ENCODE assay signal across 8 cellular contexts in genomic region chr4:145482209-145483021, GRCh38. TPM values are rescaled to one million over a fixed set of nuclear protein-coding genes. Genes with fewer than 3 reads are reported as not detected.
DNase-seq lines count a peak whose midpoint lies in the region; ATAC-seq and TF ChIP-seq lines count a peak whose summit lies in the region.

No MANE protein-coding gene starts in this region.

- intact Hi-C loops in mucosa of descending colon (cut with DNase I, micrococcal nuclease) = loop anchor here in 1 of 2 donors (10.0 kb wide), 1 partner anchor 62 kb away; no protein-coding TSS in a partner anchor

- peak; percentile 16 for TF ChIP-seq POLR2A in GM15510 (IDR thresholded peaks at IDR 0.05; ENCODE audit: borderline replicate concordance, extremely low read depth, insufficient read length)

- peak overlapping the region; percentile 83 for H3K4me3 ChIP-seq in mucosa of descending colon

- H3K4me1 Mint-ChIP-seq in activated CD8-positive, alpha-beta T cell treated with anti-CD3 and anti-CD28 coated beads, Interleukin-2, amount 10 ng/mL, durations not matched to agents 7 days and 5 days (ENCODE audit: low read depth) = peaks cover 6% of the 10 kb centered on the region

- DNase-seq in A172 (ENCODE audit: low spot score) = peak; percentile 38
- DNase-seq in NCI-H226 = peak; percentile 15
- peak; percentile 39 for DNase-seq in activated CD8-positive, alpha-beta T cell treated with anti-CD3 and anti-CD28 coated beads, Interleukin-2, amount 10 ng/mL, durations not matched to agents 7 days and 5 days
- no peak for DNase-seq in epithelial cell of prostate (ENCODE audit: low read depth, low spot score)
- DNase-seq in mucosa of descending colon = peak; percentile 63 to 67 (median 64)
- peak; percentile 49 to 55 for DNase-seq in stimulated activated CD8-positive, alpha-beta memory T cell treated with anti-CD3 and anti-CD28 coated beads, Interleukin-4, amount 100 ng/mL, for 4 hours (ENCODE audit: low read depth in 2 of 2, low spot score in 1 of 2)

- no peak overlapping the region for H3K4me3 Mint-ChIP-seq in activated CD8-positive, alpha-beta T cell treated with anti-CD3 and anti-CD28 coated beads, Interleukin-2, amount 10 ng/mL, durations not matched to agents 7 days and 5 days

- no peaks in the 10 kb centered on the region for H3K36me3 Mint-ChIP-seq in activated CD8-positive, alpha-beta T cell treated with anti-CD3 and anti-CD28 coated beads, Interleukin-2, amount 10 ng/mL, durations not matched to agents 7 days and 5 days (ENCODE audit: low read depth)

- H3K4me1 ChIP-seq in mucosa of descending colon (ENCODE audit: low read depth) = peaks cover 4% of the 10 kb centered on the region

- no peaks in the 10 kb centered on the region for H3K9me3 ChIP-seq in mucosa of descending colon

- H3K27me3 Mint-ChIP-seq in activated CD8-positive, alpha-beta T cell treated with anti-CD3 and anti-CD28 coated beads, Interleukin-2, amount 10 ng/mL, durations not matched to agents 7 days and 5 days (ENCODE audit: low read depth) = peaks cover 31% of the 10 kb centered on the region

- no peak overlapping the region for H3K27ac Mint-ChIP-seq in activated CD8-positive, alpha-beta T cell treated with anti-CD3 and anti-CD28 coated beads, Interleukin-2, amount 10 ng/mL, durations not matched to agents 7 days and 5 days

- H3K36me3 ChIP-seq in mucosa of descending colon (ENCODE audit: low read depth) = no peaks in the 10 kb centered on the region

- CTCF ChIA-PET in activated CD8-positive, alpha-beta T cell treated with anti-CD3 and anti-CD28 coated beads, Interleukin-2, amount 10 ng/mL, durations not matched to agents 7 days and 5 days (lab: Charles Lee) = no interaction called here

- POLR2A ChIA-PET in activated CD8-positive, alpha-beta T cell treated with anti-CD3 and anti-CD28 coated beads, Interleukin-2, amount 10 ng/mL, durations not matched to agents 7 days and 5 days (lab: Charles Lee) = no interaction called here

- H3K27ac ChIP-seq in epithelial cell of prostate = peak overlapping the region; percentile 73

- H3K9me3 Mint-ChIP-seq in activated CD8-positive, alpha-beta T cell treated with anti-CD3 and anti-CD28 coated beads, Interleukin-2, amount 10 ng/mL, durations not matched to agents 7 days and 5 days (ENCODE audit: insufficient read depth) = no peaks in the 10 kb centered on the region

- ATAC-seq in HG02973 (IDR thresholded peaks at IDR 0.05; ENCODE audit: unreplicated experiment) (peak; percentile 34), mucosa of descending colon (peak; percentile 64)
- ATAC-seq in activated CD8-positive, alpha-beta T cell treated with anti-CD3 and anti-CD28 coated beads, Interleukin-2, amount 10 ng/mL, durations not matched to agents 7 days and 5 days = peak; percentile 66

- TF ChIP-seq CTCF in mucosa of descending colon (IDR thresholded peaks at IDR 0.05) = no peak

RNA-seq across cellular contexts. Expression of gene SMAD1, which starts 0.8 kb away (rescaled TPM):
- 13.4 and 23.5 TPM in 2 replicates for total RNA-seq in A172 (2014; rRNA removed; shearing (Covaris generic))
- total RNA-seq in activated CD8-positive, alpha-beta T cell treated with anti-CD3 and anti-CD28 coated beads, Interleukin-2, amount 10 ng/mL, durations not matched to agents 7 days and 5 days = under 1 TPM in 1 of 2 experiments, not detected in 1; 0.65 TPM
- total RNA-seq in mucosa of descending colon = 10 to 100 TPM; 34.9 to 47.4 (median 39.3) TPM
